14 cellular contexts compared by ENCODE assay signal in genomic region chr6:94144807-94145206, GRCh38.
A peak's percentile ranks its signal among the peaks of the same experiment; 100 is the strongest.
DNase-seq lines count a peak whose midpoint lies in the region; ATAC-seq and TF ChIP-seq lines count a peak whose summit lies in the region.
"Had no signal": no experiment of that assay in that cellular context is flagged by ENCODE, and none has a peak within 500 bp of the region (broad histone marks: within the 10 kb centered on the region; RNA-seq: fewer than 3 reads in every experiment).

No MANE protein-coding gene starts in this region.

- H3K27ac ChIP-seq in RWPE1 (no peak overlapping the region), brain microvascular endothelial cell (no peak overlapping the region)
- H3K27ac ChIP-seq: GM23248 had no signal

- no peaks in the 10 kb centered on the region for H3K27me3 Mint-ChIP-seq in activated naive CD4-positive, alpha-beta T cell treated with anti-CD3 and anti-CD28 coated beads for 36 hours (ENCODE audit: low read depth)
- H3K27me3 Mint-ChIP-seq: B cell; CD4-positive, alpha-beta T cell had no signal

- peaks cover 2% of the 10 kb centered on the region for H3K9me3 Mint-ChIP-seq in activated naive CD4-positive, alpha-beta T cell treated with anti-CD3 and anti-CD28 coated beads for 36 hours
- H3K9me3 Mint-ChIP-seq: H9 had no signal

- H3K4me1 Mint-ChIP-seq in activated naive CD4-positive, alpha-beta T cell treated with anti-CD3 and anti-CD28 coated beads for 36 hours (ENCODE audit: low read depth), result no peaks in the 10 kb centered on the region
- H3K4me1 Mint-ChIP-seq: B cell, H9 had no signal

- no peak for ATAC-seq in HG03196 (IDR thresholded peaks at IDR 0.05; ENCODE audit: unreplicated experiment)

- POLR2A ChIA-PET in RWPE1 (lab: Yijun Ruan, JAX; ENCODE audit: low non-redundant PET), result no interaction called here

- DNase-seq in SIG-M5 treated with dmso at 0.1 percent for 504 hours (lab: John Stamatoyannopoulos, UW; ENCODE audit: unreplicated experiment), result peak; percentile 6
- DNase-seq in SIG-M5 (lab: John Stamatoyannopoulos, UW), result no peak
- DNase-seq in RWPE1 (ENCODE audit: low spot score), result peak; percentile 2
- DNase-seq in epithelial cell of esophagus (ENCODE audit: low read depth), result peak; percentile 79
- no peak for DNase-seq in brain microvascular endothelial cell
- no peak for DNase-seq in activated naive CD4-positive, alpha-beta T cell treated with anti-CD3 and anti-CD28 coated beads for 36 hours
- DNase-seq: C1 segment of cervical spinal cord; Calu3; CD4-positive, alpha-beta T cell; DMS 273 treated with DMSO at 0.1 percent for 48 hours; GM23248; H9 had no signal

- no peaks in the 10 kb centered on the region for H3K36me3 Mint-ChIP-seq in activated naive CD4-positive, alpha-beta T cell treated with anti-CD3 and anti-CD28 coated beads for 36 hours (ENCODE audit: low read depth)

- H3K4me3 Mint-ChIP-seq in activated naive CD4-positive, alpha-beta T cell treated with anti-CD3 and anti-CD28 coated beads for 36 hours, result no peak overlapping the region
- H3K4me3 Mint-ChIP-seq: B cell; CD4-positive, alpha-beta T cell; H9 had no signal

- H3K27ac Mint-ChIP-seq in activated naive CD4-positive, alpha-beta T cell treated with anti-CD3 and anti-CD28 coated beads for 36 hours, result no peak overlapping the region
- H3K27ac Mint-ChIP-seq: B cell; CD4-positive, alpha-beta T cell; H9 had no signal

- H3K4me3 ChIP-seq in epithelial cell of esophagus (ENCODE audit: low read length) (no peak overlapping the region), brain microvascular endothelial cell (ENCODE audit: low read depth, low read length) (no peak overlapping the region)
- H3K4me3 ChIP-seq: GM23248 had no signal

- intact Hi-C loops in activated naive CD4-positive, alpha-beta T cell treated with anti-CD3 and anti-CD28 coated beads for 36 hours (cut with micrococcal nuclease), result no loop called here

- TF ChIP-seq CTCF in RWPE1 (conservative IDR thresholded peaks at IDR 0.05; ENCODE audit: low read depth) (no peak), epithelial cell of esophagus (IDR thresholded peaks at IDR 0.05; ENCODE audit: insufficient read depth, low read depth, low read length, missing control alignments) (no peak), brain microvascular endothelial cell (IDR thresholded peaks at IDR 0.05; ENCODE audit: low read depth, low read length, missing control alignments) (no peak)

- no peaks in the 10 kb centered on the region for H3K36me3 ChIP-seq in brain microvascular endothelial cell (replicated peaks)

- H3K27me3 ChIP-seq in brain microvascular endothelial cell (replicated peaks), result no peaks in the 10 kb centered on the region

- CTCF ChIA-PET in RWPE1 (lab: Yijun Ruan, JAX), result no interaction called here
- CTCF ChIA-PET in activated naive CD4-positive, alpha-beta T cell treated with anti-CD3 and anti-CD28 coated beads for 36 hours (lab: Charles Lee), result no interaction called here

- in situ Hi-C loops in brain microvascular endothelial cell (cut with HindIII; ENCODE audit: low pct_ligation_motif_present, low sequenced_read_pairs), result no loop called here

Comparison
In these comparisons a context has a peak if more than half of its experiments do, and no peak if none do; other contexts are left out.
1. DNase-seq: peak in SIG-M5 treated with dmso at 0.1 percent for 504 hours (single experiment), RWPE1 (single experiment) and epithelial cell of esophagus (single experiment); none in SIG-M5 (single experiment), brain microvascular endothelial cell (single experiment) and activated naive CD4-positive, alpha-beta T cell treated with anti-CD3 and anti-CD28 coated beads for 36 hours (single experiment).